ENCODE assay signal across 15 cellular contexts in genomic region chrY:21453644-21454043, GRCh38. TPM values are rescaled to one million over a fixed set of nuclear protein-coding genes. Genes with fewer than 3 reads are reported as not detected.
A peak's percentile ranks its signal among the peaks of the same experiment; 100 is the strongest.
DNase-seq lines count a peak whose midpoint lies in the region; ATAC-seq lines count a peak whose summit lies in the region.
"Had no signal": no experiment of that assay in that cellular context is flagged by ENCODE, and none has a peak within 500 bp of the region (broad histone marks: within the 10 kb centered on the region; RNA-seq: fewer than 3 reads in every experiment).

No MANE protein-coding gene starts in this region.

- ATAC-seq in left lobe of liver (peak; percentile 63), HG02840 (IDR thresholded peaks at IDR 0.05; ENCODE audit: low FRiP score, unreplicated experiment) (no peak)
- ATAC-seq: A549; CD8-positive, alpha-beta T cell had no signal

- DNase-seq in LoVo (ENCODE audit: low spot score) (peak; percentile 3), left lobe of liver (ENCODE audit: low spot score) (no peak), HT-29 (ENCODE audit: low spot score) (no peak), NOMO-1 treated with dmso at 0.1 percent for 144 hours (lab: John Stamatoyannopoulos, UW; ENCODE audit: unreplicated experiment) (no peak)
- DNase-seq: AML-193; Caco-2; Calu3; CD4-positive, alpha-beta T cell; CD8-positive, alpha-beta T cell; DMS79 treated with DMSO at 0.1 percent for 48 hours; GF-D8 had no signal

RNA-seq across cellular contexts. Expression of gene RBMY1B, which starts 57.5 kb away (rescaled TPM):
- not detected for total RNA-seq in left lobe of liver
- not detected in 2 replicates for total RNA-seq in HT-29 (2014; rRNA removed; shearing (Covaris generic))
- total RNA-seq: A172; B cell; Caco-2; Calu3; CD4-positive, alpha-beta T cell; CD8-positive, alpha-beta T cell had no signal
